ENCODE assay signal across 28 cellular contexts in genomic region chr9:135869916-135870315, GRCh38.
"Had no signal": no experiment of that assay in that cellular context is flagged by ENCODE, and none has a peak within 500 bp of the region (broad histone marks: within the 10 kb centered on the region; RNA-seq: fewer than 3 reads in every experiment).

No MANE protein-coding gene starts in this region.

- H3K27me3 ChIP-seq: neural progenitor cell, ovary, right lobe of liver, sigmoid colon, stomach, thyroid gland, tibial nerve, upper lobe of left lung, vagina had no signal

- H3K4me1 Mint-ChIP-seq: nephron had no signal

- DNase-seq: natural killer cell; occipital lobe; ovary; posterior cingulate gyrus; psoas muscle; right cardiac atrium; right lobe of liver; sigmoid colon; small intestine; stimulated activated CD4-positive, alpha-beta T cell treated with anti-CD3 and anti-CD28 coated beads, Interleukin-15, amount 100 ng/mL, for 24 hours; stimulated activated CD4-positive, alpha-beta T cell treated with anti-CD3 and anti-CD28 coated beads, Interleukin-2, amount 100 ng/mL, for 24 hours; stimulated activated CD4-positive, alpha-beta T cell treated with anti-CD3 and anti-CD28 coated beads, Interleukin-2, amount 100 ng/mL, for 48 hours; stimulated activated CD4-positive, alpha-beta T cell treated with anti-CD3 and anti-CD28 coated beads, Interleukin-4, amount 100 ng/mL, for 24 hours; stimulated activated naive B cell treated with anti-CD40 and anti-IgM and Interleukin-4, amounts not matched to agents 10 μg/mL and 1 μg/mL and 100 μg/mL, for 72 hours; stimulated activated naive CD4-positive, alpha-beta T cell treated with Interleukin-2 at 50 U/mL for 16 hours; stomach; thyroid gland; trophoblast cell; upper lobe of left lung had no signal

- H2AFZ ChIP-seq: neural progenitor cell, parathyroid adenoma had no signal

- H3K4me3 ChIP-seq: neural progenitor cell, ovary, psoas muscle, right lobe of liver, sigmoid colon, stomach, thoracic aorta, thyroid gland, tibial nerve, upper lobe of left lung, vagina had no signal

- H3K27me3 Mint-ChIP-seq: progenitor cell of endocrine pancreas; stimulated activated naive B cell treated with anti-CD40 and anti-IgM and Interleukin-4, amounts not matched to agents 10 μg/mL and 1 μg/mL and 100 μg/mL, for 72 hours; stimulated activated naive CD8-positive, alpha-beta T cell treated with anti-CD3 and anti-CD28 coated beads, Interleukin-15, Interleukin-2, amounts not matched to agents 100 ng/mL and 50 ng/mL, for 24 hours had no signal

- H3K4me1 ChIP-seq: parathyroid adenoma, psoas muscle, right lobe of liver, thyroid gland, upper lobe of left lung, vagina had no signal

- H3K4me3 Mint-ChIP-seq: natural killer cell; nephron; neural progenitor cell; stimulated activated effector memory CD8-positive, alpha-beta T cell treated with anti-CD3 and anti-CD28 coated beads, Interleukin-12 subunit alpha, Interleukin-12 subunit beta, amount 100 ng/mL, for 72 hours; stimulated activated naive B cell treated with anti-CD40 and anti-IgM and Interleukin-4, amounts not matched to agents 10 μg/mL and 1 μg/mL and 100 μg/mL, for 72 hours; stimulated activated naive CD8-positive, alpha-beta T cell treated with anti-CD3 and anti-CD28 coated beads, Interleukin-15, Interleukin-2, amounts not matched to agents 100 ng/mL and 50 ng/mL, for 24 hours had no signal

- H3K9me3 Mint-ChIP-seq: natural killer cell; nephron; neural progenitor cell; stimulated activated effector memory CD8-positive, alpha-beta T cell treated with anti-CD3 and anti-CD28 coated beads, Interleukin-12 subunit alpha, Interleukin-12 subunit beta, amount 100 ng/mL, for 72 hours; stimulated activated naive B cell treated with anti-CD40 and anti-IgM and Interleukin-4, amounts not matched to agents 10 μg/mL and 1 μg/mL and 100 μg/mL, for 72 hours; stimulated activated naive CD8-positive, alpha-beta T cell treated with anti-CD3 and anti-CD28 coated beads, Interleukin-15, Interleukin-2, amounts not matched to agents 100 ng/mL and 50 ng/mL, for 24 hours had no signal

- H3K27ac ChIP-seq: neural progenitor cell, ovary, parathyroid adenoma, psoas muscle, right lobe of liver, sigmoid colon, stomach, thoracic aorta, thyroid gland, tibial nerve, upper lobe of left lung, vagina had no signal

- H3K36me3 Mint-ChIP-seq: natural killer cell had no signal

- H3K9me3 ChIP-seq: ovary, psoas muscle, right lobe of liver, sigmoid colon, stomach, thoracic aorta, thyroid gland, tibial nerve, upper lobe of left lung, vagina had no signal

- H3K9ac ChIP-seq: neural progenitor cell, parathyroid adenoma had no signal

- H3K4me2 ChIP-seq: neural progenitor cell had no signal

- H3K27ac Mint-ChIP-seq: natural killer cell; nephron; neural progenitor cell; progenitor cell of endocrine pancreas; stimulated activated effector memory CD8-positive, alpha-beta T cell treated with anti-CD3 and anti-CD28 coated beads, Interleukin-12 subunit alpha, Interleukin-12 subunit beta, amount 100 ng/mL, for 72 hours; stimulated activated naive B cell treated with anti-CD40 and anti-IgM and Interleukin-4, amounts not matched to agents 10 μg/mL and 1 μg/mL and 100 μg/mL, for 72 hours; stimulated activated naive CD8-positive, alpha-beta T cell treated with anti-CD3 and anti-CD28 coated beads, Interleukin-15, Interleukin-2, amounts not matched to agents 100 ng/mL and 50 ng/mL, for 24 hours had no signal
